ENCODE assay signal across 16 cellular contexts in genomic region chr4:36990108-36990872, GRCh38.
DNase-seq lines count a peak whose midpoint lies in the region; ATAC-seq lines count a peak whose summit lies in the region.
"Had no signal": no experiment of that assay in that cellular context is flagged by ENCODE, and none has a peak within 500 bp of the region (broad histone marks: within the 10 kb centered on the region; RNA-seq: fewer than 3 reads in every experiment).

No MANE protein-coding gene starts in this region.

- H3K79me1 ChIP-seq in trophoblast cell (ENCODE audit: low read length): no peaks in the 10 kb centered on the region

- H3K4me2 ChIP-seq in trophoblast cell (ENCODE audit: low read length): no peak overlapping the region

- H2BK12ac ChIP-seq in trophoblast cell (ENCODE audit: low read length): no peak overlapping the region

- H3K14ac ChIP-seq in trophoblast cell (ENCODE audit: low read length): no peak overlapping the region

- H2BK5ac ChIP-seq in trophoblast cell (ENCODE audit: low read depth, low read length, poor library complexity): no peak overlapping the region

- no peak overlapping the region for H4K12ac ChIP-seq in trophoblast cell (ENCODE audit: low read depth, low read length)

- H2BK120ac ChIP-seq in trophoblast cell (ENCODE audit: insufficient read depth, low read length, poor library complexity): no peak overlapping the region

- no peaks in the 10 kb centered on the region for H3K27me3 ChIP-seq in trophoblast cell (ENCODE audit: insufficient read depth, low read length)
- H3K27me3 ChIP-seq: Peyer's patch had no signal

- no peaks in the 10 kb centered on the region for H3K4me1 ChIP-seq in trophoblast cell (ENCODE audit: control insufficient read depth in 1 of 2, insufficient read depth in 2 of 2, low read length in 2 of 2)
- H3K4me1 ChIP-seq: Peyer's patch had no signal

- H4K8ac ChIP-seq in trophoblast cell (ENCODE audit: low read depth, low read length): no peak overlapping the region

- no peak overlapping the region for H3K23ac ChIP-seq in trophoblast cell (ENCODE audit: low read length)

- no peak overlapping the region for H3K27ac ChIP-seq in trophoblast cell (ENCODE audit: low read depth, low read length)
- H3K27ac ChIP-seq: Peyer's patch had no signal

- ATAC-seq in GM18907 (IDR thresholded peaks at IDR 0.05; ENCODE audit: unreplicated experiment) (peak; percentile 74), GM21576 (IDR thresholded peaks at IDR 0.05; ENCODE audit: unreplicated experiment) (peak; percentile 88), HG03280 (IDR thresholded peaks at IDR 0.05; ENCODE audit: unreplicated experiment) (peak; percentile 83)
- ATAC-seq: mucosa of descending colon had no signal

- no peak overlapping the region for H3K4me3 ChIP-seq in trophoblast cell (ENCODE audit: low read depth, low read length)
- H3K4me3 ChIP-seq: mucosa of descending colon, Peyer's patch had no signal

- DNase-seq in retina (peak; percentile 14), NCI-H128 (lab: John Stamatoyannopoulos, UW; ENCODE audit: unreplicated experiment) (no peak), trophoblast cell (no peak), H4 (ENCODE audit: low spot score) (no peak)
- DNase-seq: activated CD4-positive, CD25-positive, alpha-beta regulatory T cell treated with anti-CD3 and anti-CD28 coated beads, Interleukin-2, amount 50 U/mL, for 72 hours; CD4-positive, alpha-beta T cell; head of caudate nucleus; kidney glomerular epithelial cell; mucosa of descending colon; NCI-H1092; NCI-H524 treated with DMSO at 0.1 percent for 48 hours; Peyer's patch; posterior cingulate gyrus had no signal

- no peak overlapping the region for H2AK5ac ChIP-seq in trophoblast cell (ENCODE audit: low read length)

- H3K4ac ChIP-seq in trophoblast cell (ENCODE audit: low read depth, low read length): no peak overlapping the region

- H3K36me3 ChIP-seq in trophoblast cell (ENCODE audit: control insufficient read depth in 1 of 2, insufficient read depth in 2 of 2, low read length in 2 of 2): no peaks in the 10 kb centered on the region
- H3K36me3 ChIP-seq: Peyer's patch had no signal

- WGBS in trophoblast cell (ENCODE audit: extremely low coverage, insufficient coverage, insufficient read length): no CpG with 5 or more reads among the region's 3 CpGs

- no peaks in the 10 kb centered on the region for H3K9me3 ChIP-seq in trophoblast cell (ENCODE audit: insufficient read depth, low read depth, low read length)
- H3K9me3 ChIP-seq: mucosa of descending colon, Peyer's patch had no signal

- no peak overlapping the region for H3K18ac ChIP-seq in trophoblast cell (ENCODE audit: low read length)

- no peak overlapping the region for H3K9ac ChIP-seq in trophoblast cell (ENCODE audit: low read length)

- H3K79me2 ChIP-seq in trophoblast cell (ENCODE audit: control insufficient read depth, insufficient read depth, low read length, poor library complexity): no peaks in the 10 kb centered on the region

- H4K91ac ChIP-seq in trophoblast cell (ENCODE audit: low read depth, low read length): no peak overlapping the region

- H2AFZ ChIP-seq in trophoblast cell (ENCODE audit: insufficient read depth, low read length, poor library complexity): no peak overlapping the region
